8 cellular contexts compared by ENCODE assay signal in the genomic region with DNA sequence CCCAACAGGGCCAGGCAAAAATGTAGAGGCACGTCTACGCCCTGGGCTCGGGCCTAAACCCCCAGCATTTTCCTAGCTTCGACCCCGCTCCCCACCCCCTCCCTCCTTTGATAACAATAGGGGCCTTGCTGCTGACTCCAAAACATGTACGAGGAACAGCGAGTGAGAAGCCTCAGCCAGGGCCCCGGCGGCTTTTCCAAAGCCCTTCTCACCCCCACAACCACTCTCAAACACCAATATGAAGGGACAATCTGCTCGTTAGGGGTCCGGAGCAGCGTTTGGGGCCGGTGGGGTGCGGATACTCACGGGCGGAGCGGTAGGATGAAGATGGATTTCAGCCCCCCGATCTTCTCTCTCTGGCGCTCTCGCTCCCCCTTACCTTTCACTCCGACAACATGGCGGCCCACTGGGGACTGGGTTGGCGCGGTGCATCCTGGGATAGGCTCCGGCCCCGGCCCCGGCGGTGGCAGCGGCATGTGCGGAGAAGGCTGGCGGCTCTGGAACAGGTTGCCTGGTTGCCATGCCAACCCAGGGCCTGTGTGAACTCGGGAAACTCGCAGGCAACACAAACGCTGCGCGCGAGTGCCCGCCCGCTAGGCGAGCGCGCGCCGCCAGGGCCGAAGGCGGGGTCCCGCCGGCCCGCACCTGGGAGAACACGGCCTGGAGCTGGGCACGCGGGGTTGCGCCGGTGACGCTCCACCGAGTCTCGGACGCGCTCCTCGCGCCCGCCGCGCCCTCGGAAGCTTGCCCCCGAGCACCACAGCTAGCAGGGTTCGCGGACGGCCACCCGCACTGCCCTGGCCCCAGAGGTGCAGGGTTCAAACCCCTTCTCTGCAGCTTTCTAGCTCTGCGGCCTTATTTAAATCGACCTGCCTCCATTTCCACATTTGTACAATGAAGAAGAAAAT. TPM values are rescaled to one million over a fixed set of nuclear protein-coding genes. Genes with fewer than 3 reads are reported as not detected.
DNase-seq lines count a peak whose midpoint lies in the region; ATAC-seq and TF ChIP-seq lines count a peak whose summit lies in the region.

A gene with protein sequence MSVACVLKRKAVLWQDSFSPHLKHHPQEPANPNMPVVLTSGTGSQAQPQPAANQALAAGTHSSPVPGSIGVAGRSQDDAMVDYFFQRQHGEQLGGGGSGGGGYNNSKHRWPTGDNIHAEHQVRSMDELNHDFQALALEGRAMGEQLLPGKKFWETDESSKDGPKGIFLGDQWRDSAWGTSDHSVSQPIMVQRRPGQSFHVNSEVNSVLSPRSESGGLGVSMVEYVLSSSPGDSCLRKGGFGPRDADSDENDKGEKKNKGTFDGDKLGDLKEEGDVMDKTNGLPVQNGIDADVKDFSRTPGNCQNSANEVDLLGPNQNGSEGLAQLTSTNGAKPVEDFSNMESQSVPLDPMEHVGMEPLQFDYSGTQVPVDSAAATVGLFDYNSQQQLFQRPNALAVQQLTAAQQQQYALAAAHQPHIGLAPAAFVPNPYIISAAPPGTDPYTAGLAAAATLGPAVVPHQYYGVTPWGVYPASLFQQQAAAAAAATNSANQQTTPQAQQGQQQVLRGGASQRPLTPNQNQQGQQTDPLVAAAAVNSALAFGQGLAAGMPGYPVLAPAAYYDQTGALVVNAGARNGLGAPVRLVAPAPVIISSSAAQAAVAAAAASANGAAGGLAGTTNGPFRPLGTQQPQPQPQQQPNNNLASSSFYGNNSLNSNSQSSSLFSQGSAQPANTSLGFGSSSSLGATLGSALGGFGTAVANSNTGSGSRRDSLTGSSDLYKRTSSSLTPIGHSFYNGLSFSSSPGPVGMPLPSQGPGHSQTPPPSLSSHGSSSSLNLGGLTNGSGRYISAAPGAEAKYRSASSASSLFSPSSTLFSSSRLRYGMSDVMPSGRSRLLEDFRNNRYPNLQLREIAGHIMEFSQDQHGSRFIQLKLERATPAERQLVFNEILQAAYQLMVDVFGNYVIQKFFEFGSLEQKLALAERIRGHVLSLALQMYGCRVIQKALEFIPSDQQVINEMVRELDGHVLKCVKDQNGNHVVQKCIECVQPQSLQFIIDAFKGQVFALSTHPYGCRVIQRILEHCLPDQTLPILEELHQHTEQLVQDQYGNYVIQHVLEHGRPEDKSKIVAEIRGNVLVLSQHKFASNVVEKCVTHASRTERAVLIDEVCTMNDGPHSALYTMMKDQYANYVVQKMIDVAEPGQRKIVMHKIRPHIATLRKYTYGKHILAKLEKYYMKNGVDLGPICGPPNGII (minus strand): TSS at position 408 of the 908 bp plus-strand sequence. CDS start 6,151 bp downstream, outside the sequence.

- no peaks in the 10 kb centered on the region for H3K9me2 ChIP-seq in SU-DHL-6 (replicated peaks; ENCODE audit: insufficient read depth, low read length)

- TF ChIP-seq CTCF in GM12864 (IDR thresholded peaks at IDR 0.05; ENCODE audit: low read depth, low read length, missing control alignments), result no peak
- TF ChIP-seq CTCF in SU-DHL-6 (IDR thresholded peaks at IDR 0.05; ENCODE audit: insufficient read depth, low read length, poor library complexity, severe bottlenecking), result no peak
- TF ChIP-seq CTCF in parathyroid adenoma (IDR thresholded peaks at IDR 0.05), result no peak
- TF ChIP-seq CTCF in tibial nerve (IDR thresholded peaks at IDR 0.05), result peak in 2 of 5 experiments; percentile 61 to 65

- H3K27ac ChIP-seq in SU-DHL-6 (ENCODE audit: low read depth, low read length) (peak within 1 kb of the TSS; percentile 86), parathyroid adenoma (peak within 1 kb of the TSS; percentile 92), tibial nerve (peak within 1 kb of the TSS; percentile 90 to 95 (median 95))

- peak in 1 of 2 donors; percentile 95 for TF ChIP-seq EP300 in tibial nerve (IDR thresholded peaks at IDR 0.05)

- H4K20me1 ChIP-seq in SU-DHL-6 (ENCODE audit: low read depth, low read length), result peaks cover 31% of the 10 kb centered on the region

- H3K4me2 ChIP-seq in SU-DHL-6 (ENCODE audit: low read depth, low read length, poor library complexity, severe bottlenecking) (peak within 1 kb of the TSS; percentile 98), parathyroid adenoma (ENCODE audit: low read length) (peak within 1 kb of the TSS; percentile 98)

- H3K27me3 ChIP-seq in SU-DHL-6 (ENCODE audit: low read length) (no peaks in the 10 kb centered on the region), parathyroid adenoma (ENCODE audit: control insufficient read depth, insufficient read depth, low read length) (no peaks in the 10 kb centered on the region), tibial nerve (no peaks in the 10 kb centered on the region)

- peaks cover 11% of the 10 kb centered on the region for H3F3A ChIP-seq in SU-DHL-6 (ENCODE audit: insufficient read depth)

- H3K79me2 ChIP-seq in SU-DHL-6 (ENCODE audit: insufficient read depth, low read length), result peaks cover 48% of the 10 kb centered on the region
- H3K79me2 ChIP-seq in parathyroid adenoma, result peaks cover 25% of the 10 kb centered on the region

- no peaks in the 10 kb centered on the region for H3K9me3 ChIP-seq in SU-DHL-6 (ENCODE audit: insufficient read depth, low read length)
- H3K9me3 ChIP-seq in parathyroid adenoma (ENCODE audit: control insufficient read depth, low read length), result no peaks in the 10 kb centered on the region
- no peaks in the 10 kb centered on the region for H3K9me3 ChIP-seq in tibial nerve

- TF ChIP-seq POLR2A in tibial nerve (IDR thresholded peaks at IDR 0.05), result peak; percentile 72 to 83

- peak within 1 kb of the TSS; percentile 99 for H2AFZ ChIP-seq in SU-DHL-6 (ENCODE audit: low read depth, low read length, severe bottlenecking)
- H2AFZ ChIP-seq in parathyroid adenoma, result peak within 1 kb of the TSS; percentile 97

- H3K36me3 ChIP-seq in SU-DHL-6 (ENCODE audit: low read length) (no peaks in the 10 kb centered on the region), parathyroid adenoma (ENCODE audit: control insufficient read depth, insufficient read depth, low read length) (no peaks in the 10 kb centered on the region), tibial nerve (no peaks in the 10 kb centered on the region)

- H3K9ac ChIP-seq in SU-DHL-6 (ENCODE audit: low read length) (peak within 1 kb of the TSS; percentile 89), parathyroid adenoma (peak within 1 kb of the TSS; percentile 87)

- peak; percentile 92 for ATAC-seq in HG02678 (IDR thresholded peaks at IDR 0.05; ENCODE audit: unreplicated experiment)
- ATAC-seq in Right ventricle myocardium superior (ENCODE audit: poor library complexity), result peak; percentile 99

- 2% methylated on average over 32 to 45 of the region's 72 CpGs for whole genome bisulfite sequencing in tibial nerve, 2 donors

- H3K4me3 ChIP-seq in GM12864 (ENCODE audit: low read depth, low read length) (peak within 1 kb of the TSS; percentile 85), SU-DHL-6 (ENCODE audit: insufficient read depth, low read length, poor library complexity, severe bottlenecking) (peak within 1 kb of the TSS; percentile 90), parathyroid adenoma (ENCODE audit: low read depth, low read length) (peak within 1 kb of the TSS; percentile 100), tibial nerve (peak within 1 kb of the TSS; percentile 47 to 68 (median 54))

- intact Hi-C loops in Right ventricle myocardium superior (cut with DNase I), result no loop called here

- DNase-seq in GM12864 (ENCODE audit: low read depth), result peak; percentile 94
- peak; percentile 99 for DNase-seq in NCI-H128 (lab: John Stamatoyannopoulos, UW; ENCODE audit: unreplicated experiment)
- DNase-seq in activated naive CD8-positive, alpha-beta T cell treated with anti-CD3 and anti-CD28 coated beads, Interleukin-2, amount 50 U/mL, for 16 hours (ENCODE audit: low read depth, low spot score), result peak; percentile 98
- peak; percentile 98 for DNase-seq in Right ventricle myocardium superior
- DNase-seq in tibial nerve (ENCODE audit: low spot score in 2 of 2), result peak; percentile 95 to 96

- H3K4me1 ChIP-seq in parathyroid adenoma (no peaks in the 10 kb centered on the region), tibial nerve (peaks cover 0 to 42% (median 17%) of the 10 kb centered on the region in 4 donors)

RNA-seq across cellular contexts. Expression of the gene that starts here (rescaled TPM):
- 66.1 TPM for total RNA-seq in Right ventricle myocardium superior
- total RNA-seq in tibial nerve, result 10 to 100 TPM; 64.8 to 93.4 (median 76.0) TPM

Comparison
In these comparisons a context has a peak if more than half of its experiments do, and no peak if none do; other contexts are left out.
1. Peak in every context shown above with its lines: DNase-seq, ATAC-seq, H3K4me3 ChIP-seq and H3K27ac ChIP-seq.